Comparison of ENCODE assay signal across 1 cellular context in the genomic region with DNA sequence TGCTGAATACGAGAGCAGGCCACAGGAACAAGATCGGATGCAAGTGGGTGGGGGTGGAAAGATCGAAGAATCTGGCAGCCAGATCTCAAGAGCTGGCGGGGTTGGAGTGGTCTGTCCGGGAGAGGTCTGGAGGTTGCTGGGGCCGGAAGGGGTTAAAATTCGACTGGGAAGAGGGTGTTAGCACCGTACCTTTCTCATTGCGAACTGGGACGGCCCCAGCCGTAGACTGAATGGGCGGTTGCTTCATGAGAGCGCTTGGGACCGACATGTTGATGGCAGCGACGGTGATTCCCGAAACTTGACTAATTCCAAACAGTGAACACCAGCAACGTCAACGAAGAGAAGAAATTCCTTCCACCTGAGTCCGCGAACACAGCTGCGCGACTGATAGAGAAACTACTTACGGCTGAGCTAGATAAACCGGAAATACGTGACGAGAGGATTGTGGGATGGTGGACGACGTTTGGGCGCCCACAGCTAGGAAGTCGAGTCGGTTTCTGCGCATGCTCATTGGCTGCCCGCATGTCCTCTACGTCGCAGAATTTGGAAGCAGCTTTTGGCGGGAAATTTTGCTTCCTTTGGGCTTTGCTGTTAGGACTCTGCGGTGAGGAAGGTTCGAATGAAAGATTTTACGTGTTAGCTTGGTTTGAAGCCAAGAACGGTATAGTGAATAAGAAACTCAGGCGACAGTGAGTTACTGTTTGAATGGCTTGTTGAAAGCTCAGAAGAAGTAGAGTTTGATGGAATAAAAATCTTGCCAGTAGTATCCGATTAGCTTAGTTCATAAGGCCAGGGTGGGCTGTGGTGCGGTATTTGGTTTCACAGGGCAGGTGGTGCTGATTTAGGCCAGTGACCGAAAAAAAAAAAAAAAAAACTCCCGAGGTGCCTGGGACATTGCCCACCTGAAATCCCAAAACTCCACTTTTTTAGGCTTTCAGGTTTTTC.
A peak's percentile ranks its signal among the peaks of the same experiment; 100 is the strongest.
TF ChIP-seq lines count a peak whose summit lies in the region.

TSS of gene MFAP1 (minus strand) at position 389 of the 945 bp plus-strand sequence. CDS start at position 268, 121 bp downstream.

TF ChIP-seq in HepG2, 621 proteins besides CTCF, POLR2A, EP300 and RAD21 (continued from another document and continues in another):
- TF ChIP-seq, protein P1, sequence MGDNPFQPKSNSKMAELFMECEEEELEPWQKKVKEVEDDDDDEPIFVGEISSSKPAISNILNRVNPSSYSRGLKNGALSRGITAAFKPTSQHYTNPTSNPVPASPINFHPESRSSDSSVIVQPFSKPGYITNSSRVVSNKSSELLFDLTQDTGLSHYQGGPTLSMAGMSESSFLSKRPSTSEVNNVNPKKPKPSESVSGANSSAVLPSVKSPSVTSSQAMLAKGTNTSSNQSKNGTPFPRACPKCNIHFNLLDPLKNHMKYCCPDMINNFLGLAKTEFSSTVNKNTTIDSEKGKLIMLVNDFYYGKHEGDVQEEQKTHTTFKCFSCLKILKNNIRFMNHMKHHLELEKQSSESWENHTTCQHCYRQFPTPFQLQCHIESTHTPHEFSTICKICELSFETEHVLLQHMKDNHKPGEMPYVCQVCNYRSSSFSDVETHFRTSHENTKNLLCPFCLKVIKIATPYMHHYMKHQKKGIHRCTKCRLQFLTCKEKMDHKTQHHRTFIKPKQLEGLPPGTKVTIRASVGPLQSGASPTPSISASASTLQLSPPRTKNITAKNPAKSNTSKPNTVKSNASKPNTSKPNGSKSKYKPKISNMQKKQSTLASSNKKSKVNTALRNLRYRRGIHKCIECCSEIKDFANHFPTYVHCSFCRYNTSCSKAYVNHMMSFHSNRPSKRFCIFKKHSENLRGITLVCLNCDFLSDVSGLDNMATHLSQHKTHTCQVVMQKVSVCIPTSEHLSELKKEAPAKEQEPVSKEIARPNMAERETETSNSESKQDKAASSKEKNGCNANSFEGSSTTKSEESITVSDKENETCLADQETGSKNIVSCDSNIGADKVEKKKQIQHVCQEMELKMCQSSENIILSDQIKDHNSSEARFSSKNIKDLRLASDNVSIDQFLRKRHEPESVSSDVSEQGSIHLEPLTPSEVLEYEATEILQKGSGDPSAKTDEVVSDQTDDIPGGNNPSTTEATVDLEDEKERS (CRISPR knock-in tag; IDR thresholded peaks at IDR 0.05): no peak
- no peak for TF ChIP-seq IKZF4 (CRISPR knock-in tag; IDR thresholded peaks at IDR 0.05; ENCODE audit: borderline replicate concordance, low read depth, not compliant biosample characterization)
- TF ChIP-seq ZNF749 (CRISPR knock-in tag; IDR thresholded peaks at IDR 0.05; ENCODE audit: borderline replicate concordance): no peak; the same call in 1 of the 2 replicates
- TF ChIP-seq RFX5 (IDR thresholded peaks at IDR 0.05; ENCODE audit: low read depth, low read length): no peak
- no peak for TF ChIP-seq ZNF567 (CRISPR knock-in tag; IDR thresholded peaks at IDR 0.05; ENCODE audit: borderline replicate concordance)
- no peak for TF ChIP-seq ZNF577 (CRISPR knock-in tag; IDR thresholded peaks at IDR 0.05; ENCODE audit: borderline replicate concordance, low read depth)
- TF ChIP-seq CC2D1A (CRISPR knock-in tag; IDR thresholded peaks at IDR 0.05): no peak
- no peak for TF ChIP-seq FOXP1 (IDR thresholded peaks at IDR 0.05)
- 0 out of 2 replicates have a peak, but pooled peaks have one; percentile 11 for TF ChIP-seq FOXP1 (CRISPR knock-in tag; IDR thresholded peaks at IDR 0.05)
- TF ChIP-seq ZNF335 (CRISPR knock-in tag; IDR thresholded peaks at IDR 0.05): 0 out of 2 replicates have a peak, but pooled peaks have one; percentile 58
- TF ChIP-seq TBL1XR1 (IDR thresholded peaks at IDR 0.05; ENCODE audit: borderline replicate concordance, low read length, partially characterized antibody): no peak
- TF ChIP-seq ZNF619 (CRISPR knock-in tag; IDR thresholded peaks at IDR 0.05): no peak
- TF ChIP-seq, protein P2, sequence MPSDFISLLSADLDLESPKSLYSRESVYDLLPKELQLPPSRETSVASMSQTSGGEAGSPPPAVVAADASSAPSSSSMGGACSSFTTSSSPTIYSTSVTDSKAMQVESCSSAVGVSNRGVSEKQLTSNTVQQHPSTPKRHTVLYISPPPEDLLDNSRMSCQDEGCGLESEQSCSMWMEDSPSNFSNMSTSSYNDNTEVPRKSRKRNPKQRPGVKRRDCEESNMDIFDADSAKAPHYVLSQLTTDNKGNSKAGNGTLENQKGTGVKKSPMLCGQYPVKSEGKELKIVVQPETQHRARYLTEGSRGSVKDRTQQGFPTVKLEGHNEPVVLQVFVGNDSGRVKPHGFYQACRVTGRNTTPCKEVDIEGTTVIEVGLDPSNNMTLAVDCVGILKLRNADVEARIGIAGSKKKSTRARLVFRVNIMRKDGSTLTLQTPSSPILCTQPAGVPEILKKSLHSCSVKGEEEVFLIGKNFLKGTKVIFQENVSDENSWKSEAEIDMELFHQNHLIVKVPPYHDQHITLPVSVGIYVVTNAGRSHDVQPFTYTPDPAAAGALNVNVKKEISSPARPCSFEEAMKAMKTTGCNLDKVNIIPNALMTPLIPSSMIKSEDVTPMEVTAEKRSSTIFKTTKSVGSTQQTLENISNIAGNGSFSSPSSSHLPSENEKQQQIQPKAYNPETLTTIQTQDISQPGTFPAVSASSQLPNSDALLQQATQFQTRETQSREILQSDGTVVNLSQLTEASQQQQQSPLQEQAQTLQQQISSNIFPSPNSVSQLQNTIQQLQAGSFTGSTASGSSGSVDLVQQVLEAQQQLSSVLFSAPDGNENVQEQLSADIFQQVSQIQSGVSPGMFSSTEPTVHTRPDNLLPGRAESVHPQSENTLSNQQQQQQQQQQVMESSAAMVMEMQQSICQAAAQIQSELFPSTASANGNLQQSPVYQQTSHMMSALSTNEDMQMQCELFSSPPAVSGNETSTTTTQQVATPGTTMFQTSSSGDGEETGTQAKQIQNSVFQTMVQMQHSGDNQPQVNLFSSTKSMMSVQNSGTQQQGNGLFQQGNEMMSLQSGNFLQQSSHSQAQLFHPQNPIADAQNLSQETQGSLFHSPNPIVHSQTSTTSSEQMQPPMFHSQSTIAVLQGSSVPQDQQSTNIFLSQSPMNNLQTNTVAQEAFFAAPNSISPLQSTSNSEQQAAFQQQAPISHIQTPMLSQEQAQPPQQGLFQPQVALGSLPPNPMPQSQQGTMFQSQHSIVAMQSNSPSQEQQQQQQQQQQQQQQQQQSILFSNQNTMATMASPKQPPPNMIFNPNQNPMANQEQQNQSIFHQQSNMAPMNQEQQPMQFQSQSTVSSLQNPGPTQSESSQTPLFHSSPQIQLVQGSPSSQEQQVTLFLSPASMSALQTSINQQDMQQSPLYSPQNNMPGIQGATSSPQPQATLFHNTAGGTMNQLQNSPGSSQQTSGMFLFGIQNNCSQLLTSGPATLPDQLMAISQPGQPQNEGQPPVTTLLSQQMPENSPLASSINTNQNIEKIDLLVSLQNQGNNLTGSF (CRISPR knock-in tag; IDR thresholded peaks at IDR 0.05): no peak
- TF ChIP-seq ZNF589 (CRISPR knock-in tag; conservative IDR thresholded peaks at IDR 0.05): 0 out of 2 replicates have a peak, but pooled peaks have one; percentile 47
- no peak for TF ChIP-seq ZNF20 (CRISPR knock-in tag; IDR thresholded peaks at IDR 0.05)
- no peak for TF ChIP-seq ZNF460 (CRISPR knock-in tag; IDR thresholded peaks at IDR 0.05; ENCODE audit: borderline replicate concordance)
- TF ChIP-seq ZNF546 (CRISPR knock-in tag; conservative IDR thresholded peaks at IDR 0.05): peak; percentile 36; the same call in 1 of the 2 replicates
- TF ChIP-seq HOXA7 (CRISPR knock-in tag; IDR thresholded peaks at IDR 0.05): no peak
- no peak for TF ChIP-seq RARG (CRISPR knock-in tag; IDR thresholded peaks at IDR 0.05; ENCODE audit: low read depth)
- TF ChIP-seq KDM6A (CRISPR knock-in tag; IDR thresholded peaks at IDR 0.05; ENCODE audit: low read depth): no peak
- TF ChIP-seq, protein P3, sequence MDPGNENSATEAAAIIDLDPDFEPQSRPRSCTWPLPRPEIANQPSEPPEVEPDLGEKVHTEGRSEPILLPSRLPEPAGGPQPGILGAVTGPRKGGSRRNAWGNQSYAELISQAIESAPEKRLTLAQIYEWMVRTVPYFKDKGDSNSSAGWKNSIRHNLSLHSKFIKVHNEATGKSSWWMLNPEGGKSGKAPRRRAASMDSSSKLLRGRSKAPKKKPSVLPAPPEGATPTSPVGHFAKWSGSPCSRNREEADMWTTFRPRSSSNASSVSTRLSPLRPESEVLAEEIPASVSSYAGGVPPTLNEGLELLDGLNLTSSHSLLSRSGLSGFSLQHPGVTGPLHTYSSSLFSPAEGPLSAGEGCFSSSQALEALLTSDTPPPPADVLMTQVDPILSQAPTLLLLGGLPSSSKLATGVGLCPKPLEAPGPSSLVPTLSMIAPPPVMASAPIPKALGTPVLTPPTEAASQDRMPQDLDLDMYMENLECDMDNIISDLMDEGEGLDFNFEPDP (CRISPR knock-in tag; conservative IDR thresholded peaks at IDR 0.05): 0 out of 2 replicates have a peak, but pooled peaks have one; percentile 65
- TF ChIP-seq ZNF616 (CRISPR knock-in tag; IDR thresholded peaks at IDR 0.05; ENCODE audit: low read depth): no peak
- no peak for TF ChIP-seq SP2 (CRISPR knock-in tag; IDR thresholded peaks at IDR 0.05)
- 0 out of 2 replicates have a peak, but pooled peaks have one; percentile 58 for TF ChIP-seq ATF7-NPFF (CRISPR knock-in tag; IDR thresholded peaks at IDR 0.05; ENCODE audit: low read depth)
- no peak; the same call in 1 of the 2 replicates for TF ChIP-seq ZNF629 (CRISPR knock-in tag; conservative IDR thresholded peaks at IDR 0.05)
- TF ChIP-seq ZNF138 (CRISPR knock-in tag; IDR thresholded peaks at IDR 0.05; ENCODE audit: low read depth): no peak
- peak; percentile 83 for TF ChIP-seq ERF (CRISPR knock-in tag; IDR thresholded peaks at IDR 0.05)
- TF ChIP-seq KLF16 (CRISPR knock-in tag; IDR thresholded peaks at IDR 0.05): 0 out of 4 replicates have a peak, but pooled peaks of 1 of the 2 experiments have one; percentile 74
- no peak for TF ChIP-seq SNAI1 (CRISPR knock-in tag; IDR thresholded peaks at IDR 0.05; ENCODE audit: borderline replicate concordance)
- no peak; the same call in 1 of the 2 replicates for TF ChIP-seq BRD4 (CRISPR knock-in tag; IDR thresholded peaks at IDR 0.05)
- TF ChIP-seq, protein P4, sequence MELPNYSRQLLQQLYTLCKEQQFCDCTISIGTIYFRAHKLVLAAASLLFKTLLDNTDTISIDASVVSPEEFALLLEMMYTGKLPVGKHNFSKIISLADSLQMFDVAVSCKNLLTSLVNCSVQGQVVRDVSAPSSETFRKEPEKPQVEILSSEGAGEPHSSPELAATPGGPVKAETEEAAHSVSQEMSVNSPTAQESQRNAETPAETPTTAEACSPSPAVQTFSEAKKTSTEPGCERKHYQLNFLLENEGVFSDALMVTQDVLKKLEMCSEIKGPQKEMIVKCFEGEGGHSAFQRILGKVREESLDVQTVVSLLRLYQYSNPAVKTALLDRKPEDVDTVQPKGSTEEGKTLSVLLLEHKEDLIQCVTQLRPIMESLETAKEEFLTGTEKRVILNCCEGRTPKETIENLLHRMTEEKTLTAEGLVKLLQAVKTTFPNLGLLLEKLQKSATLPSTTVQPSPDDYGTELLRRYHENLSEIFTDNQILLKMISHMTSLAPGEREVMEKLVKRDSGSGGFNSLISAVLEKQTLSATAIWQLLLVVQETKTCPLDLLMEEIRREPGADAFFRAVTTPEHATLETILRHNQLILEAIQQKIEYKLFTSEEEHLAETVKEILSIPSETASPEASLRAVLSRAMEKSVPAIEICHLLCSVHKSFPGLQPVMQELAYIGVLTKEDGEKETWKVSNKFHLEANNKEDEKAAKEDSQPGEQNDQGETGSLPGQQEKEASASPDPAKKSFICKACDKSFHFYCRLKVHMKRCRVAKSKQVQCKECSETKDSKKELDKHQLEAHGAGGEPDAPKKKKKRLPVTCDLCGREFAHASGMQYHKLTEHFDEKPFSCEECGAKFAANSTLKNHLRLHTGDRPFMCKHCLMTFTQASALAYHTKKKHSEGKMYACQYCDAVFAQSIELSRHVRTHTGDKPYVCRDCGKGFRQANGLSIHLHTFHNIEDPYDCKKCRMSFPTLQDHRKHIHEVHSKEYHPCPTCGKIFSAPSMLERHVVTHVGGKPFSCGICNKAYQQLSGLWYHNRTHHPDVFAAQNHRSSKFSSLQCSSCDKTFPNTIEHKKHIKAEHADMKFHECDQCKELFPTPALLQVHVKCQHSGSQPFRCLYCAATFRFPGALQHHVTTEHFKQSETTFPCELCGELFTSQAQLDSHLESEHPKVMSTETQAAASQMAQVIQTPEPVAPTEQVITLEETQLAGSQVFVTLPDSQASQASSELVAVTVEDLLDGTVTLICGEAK (IDR thresholded peaks at IDR 0.05): no peak
- TF ChIP-seq, protein P4 (CRISPR knock-in tag; IDR thresholded peaks at IDR 0.05): no peak; the same call in 1 of the 2 replicates
- no peak for TF ChIP-seq ZNF136 (CRISPR knock-in tag; IDR thresholded peaks at IDR 0.05; ENCODE audit: low read depth)
- no peak for TF ChIP-seq AKAP8 (CRISPR knock-in tag; IDR thresholded peaks at IDR 0.05)
- TF ChIP-seq ZNF260 (CRISPR knock-in tag; IDR thresholded peaks at IDR 0.05; ENCODE audit: borderline replicate concordance, low read depth): no peak
- no peak for TF ChIP-seq ZNF17 (CRISPR knock-in tag; IDR thresholded peaks at IDR 0.05)
- no peak for TF ChIP-seq NCOA5 (CRISPR knock-in tag; IDR thresholded peaks at IDR 0.05)
- 0 out of 2 replicates have a peak, but pooled peaks have one; percentile 25 for TF ChIP-seq STAT5B (CRISPR knock-in tag; IDR thresholded peaks at IDR 0.05)
- no peak for TF ChIP-seq TBP (CRISPR knock-in tag; IDR thresholded peaks at IDR 0.05)
- TF ChIP-seq RFX3 (CRISPR knock-in tag; IDR thresholded peaks at IDR 0.05): no peak
- no peak for TF ChIP-seq PRMT3 (CRISPR knock-in tag; IDR thresholded peaks at IDR 0.05; ENCODE audit: borderline replicate concordance, low read depth)
